In genomic region chr6:166289181-166290061, GRCh38 we compare ENCODE assay signal across 29 cellular contexts. TPM values are rescaled to one million over a fixed set of nuclear protein-coding genes. Genes with fewer than 3 reads are reported as not detected.
DNase-seq lines count a peak whose midpoint lies in the region; ATAC-seq and TF ChIP-seq lines count a peak whose summit lies in the region.
"Had no signal": no experiment of that assay in that cellular context is flagged by ENCODE, and none has a peak within 500 bp of the region (broad histone marks: within the 10 kb centered on the region; RNA-seq: fewer than 3 reads in every experiment).

No MANE protein-coding gene starts in this region.

- H3K9me3 Mint-ChIP-seq in CD4-positive, alpha-beta T cell = no peaks in the 10 kb centered on the region
- H3K9me3 Mint-ChIP-seq in activated CD8-positive, alpha-beta T cell treated with anti-CD3 and anti-CD28 coated beads, Interleukin-2, amount 10 ng/mL, durations not matched to agents 7 days and 5 days (ENCODE audit: insufficient read depth) = no peaks in the 10 kb centered on the region
- H3K9me3 Mint-ChIP-seq: activated T-cell treated with anti-CD3 and anti-CD28 coated beads, Interleukin-2, amount 50 U/mL, for 4 hours; endodermal cell had no signal

- no peaks in the 10 kb centered on the region for H3K36me3 ChIP-seq in ascending aorta
- H3K36me3 ChIP-seq: heart right ventricle, neutrophil had no signal

- H3K9me3 ChIP-seq in CD4-positive, alpha-beta T cell (ENCODE audit: control insufficient read depth, low read length) = no peaks in the 10 kb centered on the region
- no peaks in the 10 kb centered on the region for H3K9me3 ChIP-seq in ascending aorta
- H3K9me3 ChIP-seq: heart right ventricle, neutrophil had no signal

- CTCF ChIA-PET in CD4-positive, alpha-beta T cell (lab: Charles Lee) = no interaction called here
- CTCF ChIA-PET in activated CD8-positive, alpha-beta T cell treated with anti-CD3 and anti-CD28 coated beads, Interleukin-2, amount 10 ng/mL, durations not matched to agents 7 days and 5 days (lab: Charles Lee) = interaction anchor here (0.9 to 1.4 kb wide), 2 partner anchors 24 to 92 kb away, joined by 5 to 6 read pairs; no protein-coding TSS in a partner anchor

- H3K27ac ChIP-seq in CD4-positive, alpha-beta T cell (ENCODE audit: low read depth, low read length) = no peak overlapping the region
- no peak overlapping the region for H3K27ac ChIP-seq in ascending aorta
- H3K27ac ChIP-seq: 22Rv1, GM23248, heart right ventricle, neutrophil had no signal

- ATAC-seq in CD4-positive, alpha-beta T cell (ENCODE audit: poor library complexity) = peak; percentile 48
- ATAC-seq in activated CD8-positive, alpha-beta T cell treated with anti-CD3 and anti-CD28 coated beads, Interleukin-2, amount 10 ng/mL, durations not matched to agents 7 days and 5 days = peak; percentile 48
- ATAC-seq in GM18511 (IDR thresholded peaks at IDR 0.05; ENCODE audit: unreplicated experiment) = no peak
- ATAC-seq: activated T-cell treated with anti-CD3 and anti-CD28 coated beads, Interleukin-2, amount 50 U/mL, for 4 hours; esophagus mucosa; GM12878; heart right ventricle; sciatic nerve had no signal

- intact Hi-C loops in CD4-positive, alpha-beta T cell (cut with DNase I, micrococcal nuclease) = no loop called here
- intact Hi-C loops in ascending aorta (cut with DNase I) = no loop called here

- no peak overlapping the region for H3K4me3 ChIP-seq in ascending aorta
- H3K4me3 ChIP-seq: GM12878, GM23248, heart right ventricle had no signal

- TF ChIP-seq CTCF in CD4-positive, alpha-beta T cell (IDR thresholded peaks at IDR 0.05) = no peak
- no peak for TF ChIP-seq CTCF in ascending aorta (IDR thresholded peaks at IDR 0.05)

- no peak overlapping the region for H3K27ac Mint-ChIP-seq in CD4-positive, alpha-beta T cell
- H3K27ac Mint-ChIP-seq in activated CD8-positive, alpha-beta T cell treated with anti-CD3 and anti-CD28 coated beads, Interleukin-2, amount 10 ng/mL, durations not matched to agents 7 days and 5 days = no peak overlapping the region
- H3K27ac Mint-ChIP-seq: endodermal cell had no signal

- H3K36me3 Mint-ChIP-seq in CD4-positive, alpha-beta T cell (ENCODE audit: low read depth) = no peaks in the 10 kb centered on the region
- H3K36me3 Mint-ChIP-seq in activated CD8-positive, alpha-beta T cell treated with anti-CD3 and anti-CD28 coated beads, Interleukin-2, amount 10 ng/mL, durations not matched to agents 7 days and 5 days (ENCODE audit: low read depth) = no peaks in the 10 kb centered on the region

- H3K27me3 ChIP-seq in CD4-positive, alpha-beta T cell (ENCODE audit: control insufficient read depth, insufficient read depth, low read length) = peaks cover 6% of the 10 kb centered on the region
- H3K27me3 ChIP-seq in ascending aorta = no peaks in the 10 kb centered on the region

- no peaks in the 10 kb centered on the region for H3K4me1 Mint-ChIP-seq in CD4-positive, alpha-beta T cell (ENCODE audit: low read depth)
- H3K4me1 Mint-ChIP-seq in activated CD8-positive, alpha-beta T cell treated with anti-CD3 and anti-CD28 coated beads, Interleukin-2, amount 10 ng/mL, durations not matched to agents 7 days and 5 days (ENCODE audit: low read depth) = no peaks in the 10 kb centered on the region
- H3K4me1 Mint-ChIP-seq: endodermal cell had no signal

- H3K4me3 Mint-ChIP-seq in CD4-positive, alpha-beta T cell = no peak overlapping the region
- no peak overlapping the region for H3K4me3 Mint-ChIP-seq in activated CD8-positive, alpha-beta T cell treated with anti-CD3 and anti-CD28 coated beads, Interleukin-2, amount 10 ng/mL, durations not matched to agents 7 days and 5 days
- H3K4me3 Mint-ChIP-seq: activated T-cell treated with anti-CD3 and anti-CD28 coated beads, Interleukin-2, amount 50 U/mL, for 4 hours; endodermal cell had no signal

- peak; percentile 7 for DNase-seq in DMS53 (lab: John Stamatoyannopoulos, UW)
- no peak for DNase-seq in DMS53 treated with DMSO at 0.1 percent for 48 hours (lab: John Stamatoyannopoulos, UW; ENCODE audit: unreplicated experiment)
- DNase-seq in CD4-positive, alpha-beta T cell = no peak
- DNase-seq in activated CD8-positive, alpha-beta T cell treated with anti-CD3 and anti-CD28 coated beads, Interleukin-2, amount 10 ng/mL, durations not matched to agents 7 days and 5 days = no peak
- peak; percentile 22 for DNase-seq in myocyte (ENCODE audit: low read depth)
- DNase-seq in ascending aorta (ENCODE audit: low spot score in 2 of 2) = no peak
- no peak for DNase-seq in stimulated activated CD8-positive, alpha-beta memory T cell treated with anti-CD3 and anti-CD28 coated beads, Interleukin-4, amount 100 ng/mL, for 48 hours
- DNase-seq: activated CD4-positive, alpha-beta T cell treated with anti-CD3 and anti-CD28 coated beads, Interleukin-2, amount 50 U/mL, for 48 hours; activated naive CD4-positive, alpha-beta T cell; activated T-cell treated with anti-CD3 and anti-CD28 coated beads, Interleukin-2, amount 50 U/mL, for 4 hours; cortex of kidney; EL; endodermal cell; foreskin fibroblast; GM23248; heart right ventricle; mammary epithelial cell; NCI-H1092; NCI-H1694 treated with DMSO at 0.1 percent for 48 hours; NCI-H510A; stimulated activated CD4-positive, alpha-beta T cell treated with anti-CD3 and anti-CD28 coated beads, Interleukin-12 subunit alpha, Interleukin-12 subunit beta, amount 100 ng/mL, for 4 hours; stimulated activated CD4-positive, alpha-beta T cell treated with anti-CD3 and anti-CD28 coated beads, Interleukin-4, amount 100 ng/mL, for 24 hours; stimulated activated naive CD4-positive, alpha-beta T cell had no signal

- H3K27me3 Mint-ChIP-seq in CD4-positive, alpha-beta T cell = peaks cover 27% of the 10 kb centered on the region
- H3K27me3 Mint-ChIP-seq in activated CD8-positive, alpha-beta T cell treated with anti-CD3 and anti-CD28 coated beads, Interleukin-2, amount 10 ng/mL, durations not matched to agents 7 days and 5 days (ENCODE audit: low read depth) = peaks cover 34% of the 10 kb centered on the region

- POLR2A ChIA-PET in CD4-positive, alpha-beta T cell (lab: Charles Lee) = no interaction called here
- POLR2A ChIA-PET in activated CD8-positive, alpha-beta T cell treated with anti-CD3 and anti-CD28 coated beads, Interleukin-2, amount 10 ng/mL, durations not matched to agents 7 days and 5 days (lab: Charles Lee) = no interaction called here

- no peaks in the 10 kb centered on the region for H3K4me1 ChIP-seq in ascending aorta
- H3K4me1 ChIP-seq: heart right ventricle had no signal

RNA-seq across cellular contexts. Expression of gene PRR18, which starts 18.8 kb away (rescaled TPM):
- not detected for total RNA-seq in CD4-positive, alpha-beta T cell
- not detected for total RNA-seq in activated CD8-positive, alpha-beta T cell treated with anti-CD3 and anti-CD28 coated beads, Interleukin-2, amount 10 ng/mL, durations not matched to agents 7 days and 5 days
- total RNA-seq in myocyte (0.21 TPM in 1 of 2 replicates, not detected in the other), ascending aorta (not detected)
- not detected for polyA plus RNA-seq in myocyte (2012)
- total RNA-seq: GM23248, sciatic nerve had no signal
- polyA plus RNA-seq: GM23248 had no signal

RNA-seq across cellular contexts. Expression of gene SFT2D1, which starts 52.9 kb away (rescaled TPM):
- 10 to 100 TPM; 10.4 to 12.5 TPM for total RNA-seq in CD4-positive, alpha-beta T cell
- 10 to 100 TPM; 27.7 to 30.5 TPM for total RNA-seq in activated CD8-positive, alpha-beta T cell treated with anti-CD3 and anti-CD28 coated beads, Interleukin-2, amount 10 ng/mL, durations not matched to agents 7 days and 5 days
- total RNA-seq in myocyte = 28.8 and 38.1 TPM in 2 replicates
- 33.6 TPM for polyA plus RNA-seq in myocyte (2012)
- 77.7 TPM for total RNA-seq in ascending aorta

Comparison
In these comparisons a context has a peak if more than half of its experiments do, and no peak if none do; other contexts are left out.
1. DNase-seq: peak in DMS53 (single experiment) and myocyte (single experiment); none in DMS53 treated with DMSO at 0.1 percent for 48 hours (single experiment), CD4-positive, alpha-beta T cell (0 of 10), activated CD8-positive, alpha-beta T cell treated with anti-CD3 and anti-CD28 coated beads, Interleukin-2, amount 10 ng/mL, durations not matched to agents 7 days and 5 days (single experiment), ascending aorta (0 of 2) and stimulated activated CD8-positive, alpha-beta memory T cell treated with anti-CD3 and anti-CD28 coated beads, Interleukin-4, amount 100 ng/mL, for 48 hours (single experiment).